In the genomic region with DNA sequence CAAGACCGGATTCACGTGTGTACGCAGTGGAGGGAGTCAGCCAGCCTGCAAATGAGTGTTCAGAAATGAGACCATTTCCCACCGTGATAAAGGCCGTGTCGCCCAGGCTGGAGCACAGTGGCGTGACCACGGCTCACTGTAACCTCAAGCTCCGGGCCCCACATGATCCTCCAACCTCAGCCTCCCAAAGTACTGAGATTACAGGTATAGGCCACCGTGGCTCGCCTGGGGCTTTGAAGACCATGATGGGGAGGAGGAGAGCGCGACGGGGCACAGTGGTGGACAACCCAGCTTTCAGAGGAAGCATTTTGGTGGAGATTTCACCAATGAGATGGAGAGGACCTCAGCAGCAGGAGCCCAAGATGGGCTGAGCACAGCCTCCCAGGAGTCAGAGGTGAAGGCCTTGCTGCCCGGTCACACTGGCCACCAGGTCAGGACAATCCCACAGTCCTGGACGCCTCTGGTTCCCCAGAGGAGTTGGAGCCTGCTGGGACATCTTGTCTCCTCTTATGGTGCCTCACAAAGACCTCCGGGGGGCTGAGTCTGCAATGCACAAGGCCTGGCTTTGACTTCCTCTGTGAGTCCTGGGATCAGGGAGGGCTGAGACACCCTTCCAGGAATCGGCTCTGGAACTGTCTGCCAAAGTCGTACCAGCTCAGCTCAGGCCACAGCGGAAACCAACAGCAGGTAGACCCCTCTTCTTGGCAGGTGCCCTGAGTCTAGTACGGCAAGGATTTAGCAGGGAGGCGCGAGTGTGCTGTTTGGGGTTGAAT, we compare ENCODE assay signal across 24 cellular contexts. TPM values are rescaled to one million over a fixed set of nuclear protein-coding genes. Genes with fewer than 3 reads are reported as not detected.
DNase-seq lines count a peak whose midpoint lies in the region; ATAC-seq, FAIRE-seq and TF ChIP-seq lines count a peak whose summit lies in the region.
"Had no signal": no experiment of that assay in that cellular context is flagged by ENCODE, and none has a peak within 500 bp of the region (broad histone marks: within the 10 kb centered on the region; RNA-seq: fewer than 3 reads in every experiment).

No MANE protein-coding gene starts in this region.

- H3F3A ChIP-seq in Loucy (ENCODE audit: low read depth): peaks cover 12% of the 10 kb centered on the region

- no peak for ATAC-seq in HG03039 (IDR thresholded peaks at IDR 0.05; ENCODE audit: unreplicated experiment)
- ATAC-seq: activated CD4-positive, alpha-beta T cell treated with anti-CD3 and anti-CD28 coated beads for 36 hours; stimulated activated naive CD8-positive, alpha-beta T cell treated with anti-CD3 and anti-CD28 coated beads, Interleukin-15, Interleukin-2, amounts not matched to agents 100 U/mL and 50 U/mL, for 24 hours had no signal

- 97% methylated on average over 23 of the region's 23 CpGs for WGBS in sigmoid colon, 2 donors

- no peak for TF ChIP-seq POLR2A in sigmoid colon (IDR thresholded peaks at IDR 0.05)

- TF ChIP-seq EP300 in sigmoid colon (IDR thresholded peaks at IDR 0.05): no peak

- H3K36me3 ChIP-seq in Loucy (ENCODE audit: insufficient read depth, low read length) (no peaks in the 10 kb centered on the region), kidney (ENCODE audit: control insufficient read depth in 1 of 2, insufficient read depth in 2 of 2, low read length in 2 of 2) (no peaks in the 10 kb centered on the region), sigmoid colon (no peaks in the 10 kb centered on the region)
- H3K36me3 ChIP-seq: brain microvascular endothelial cell, neutrophil, tibial artery had no signal

- no peak overlapping the region for H2AFZ ChIP-seq in Loucy (ENCODE audit: low read length)
- H2AFZ ChIP-seq: GM23248 had no signal

- no peaks in the 10 kb centered on the region for H3K79me2 ChIP-seq in Loucy (ENCODE audit: insufficient read depth, low read length)

- TF ChIP-seq CTCF in Loucy (conservative IDR thresholded peaks at IDR 0.05; ENCODE audit: low read length) (no peak), kidney (IDR thresholded peaks at IDR 0.05; ENCODE audit: borderline replicate concordance, extremely low read depth, insufficient read depth) (no peak), sigmoid colon (IDR thresholded peaks at IDR 0.05) (no peak)

- no peak for FAIRE-seq in kidney (lab: Jason Lieb, UNC)
- FAIRE-seq: colon, HTR-8/SVneo had no signal

- H3K4me2 ChIP-seq in Loucy (ENCODE audit: low read depth, low read length, poor library complexity, severe bottlenecking): no peak overlapping the region
- H3K4me2 ChIP-seq: KMS-11, smooth muscle cell had no signal

- H3K9me2 ChIP-seq in Loucy (replicated peaks; ENCODE audit: low read depth, low read length): no peaks in the 10 kb centered on the region

- peak overlapping the region; percentile 46 for H3K9ac ChIP-seq in Loucy (ENCODE audit: low read depth, low read length, poor library complexity, severe bottlenecking)
- no peak overlapping the region for H3K9ac ChIP-seq in kidney (ENCODE audit: low read length in 2 of 2)
- H3K9ac ChIP-seq: KMS-11 had no signal

- peak; percentile 53 for DNase-seq in activated effector memory CD4-positive, alpha-beta T cell treated with anti-CD3 and anti-CD28 coated beads, Interleukin-2, amount 50 U/mL, for 16 hours
- DNase-seq in activated effector memory CD4-positive, alpha-beta T cell treated with Interleukin-2 at 50 U/mL for 16 hours: no peak
- DNase-seq in kidney (peak; percentile 43), sigmoid colon (peak; percentile 55), SW480 (ENCODE audit: low spot score) (no peak), HK-2 (ENCODE audit: unreplicated experiment) (no peak)
- DNase-seq: activated CD4-positive, alpha-beta T cell treated with anti-CD3 and anti-CD28 coated beads for 36 hours; brain microvascular endothelial cell; endodermal cell; GM23248; MV-4-11; NCI-H187 treated with DMSO at 0.1 percent for 48 hours; NCI-H2227 treated with DMSO at 0.1 percent for 48 hours; NCI-H748 treated with DMSO at 0.1 percent for 48 hours; stimulated activated CD4-positive, alpha-beta T cell treated with anti-CD3 and anti-CD28 coated beads, Interleukin-2, amount 100 ng/mL, for 48 hours; stimulated activated naive CD8-positive, alpha-beta T cell treated with anti-CD3 and anti-CD28 coated beads, Interleukin-15, Interleukin-2, amounts not matched to agents 100 U/mL and 50 U/mL, for 24 hours had no signal

- H3K4me3 ChIP-seq in Loucy (ENCODE audit: low read length, poor library complexity, severe bottlenecking) (no peak overlapping the region), kidney (ENCODE audit: low read length in 2 of 2) (no peak overlapping the region), sigmoid colon (no peak overlapping the region)
- H3K4me3 ChIP-seq: GM23248, smooth muscle cell, tibial artery had no signal

- H3K27ac ChIP-seq in kidney (ENCODE audit: low read depth in 2 of 2, low read length in 2 of 2) (no peak overlapping the region), sigmoid colon (no peak overlapping the region)
- H3K27ac ChIP-seq: brain microvascular endothelial cell, KMS-11, neutrophil, tibial artery had no signal

- intact Hi-C loops in kidney (cut with DNase I) (no loop called here), sigmoid colon (cut with DNase I) (no loop called here)

- H3K4me1 ChIP-seq in Loucy (ENCODE audit: insufficient read depth, low read length, poor library complexity, severe bottlenecking) (peaks cover 59% of the 10 kb centered on the region), kidney (ENCODE audit: control insufficient read depth in 1 of 2, insufficient read depth in 1 of 2, low read depth in 1 of 2, low read length in 2 of 2) (peaks cover 0 to 4% of the 10 kb centered on the region in 2 donors), sigmoid colon (no peaks in the 10 kb centered on the region)
- H3K4me1 ChIP-seq: tibial artery had no signal

- no peaks in the 10 kb centered on the region for H4K20me1 ChIP-seq in Loucy (ENCODE audit: insufficient read depth, low read length, poor library complexity, severe bottlenecking)

- H3K27me3 ChIP-seq in Loucy (ENCODE audit: insufficient read depth, low read length, poor library complexity, severe bottlenecking): no peaks in the 10 kb centered on the region
- H3K27me3 ChIP-seq in sigmoid colon: no peaks in the 10 kb centered on the region
- H3K27me3 ChIP-seq: brain microvascular endothelial cell, tibial artery had no signal

- H3K9me3 ChIP-seq in Loucy (ENCODE audit: insufficient read depth, low read depth, low read length) (no peaks in the 10 kb centered on the region), kidney (ENCODE audit: control insufficient read depth in 1 of 2, low read length in 2 of 2) (no peaks in the 10 kb centered on the region), sigmoid colon (no peaks in the 10 kb centered on the region)
- H3K9me3 ChIP-seq: neutrophil, tibial artery had no signal

RNA-seq across cellular contexts. Expression of gene MXD4, which starts 22.4 kb away (rescaled TPM):
- total RNA-seq in kidney: 84.8 TPM
- polyA plus RNA-seq in kidney (ENCODE audit: insufficient read depth, low read depth, low replicate concordance): 49.8 TPM
- total RNA-seq in sigmoid colon: 10 to 100 TPM; 36.4 to 62.0 (median 38.7) TPM
- polyA plus RNA-seq in sigmoid colon: 10 to 100 TPM; 25.0 to 32.8 (median 27.6) TPM

RNA-seq across cellular contexts. Expression of gene HAUS3, which starts 42.4 kb away (rescaled TPM):
- 12.1 TPM for total RNA-seq in kidney
- polyA plus RNA-seq in kidney (ENCODE audit: insufficient read depth, low read depth, low replicate concordance): 4.1 TPM
- total RNA-seq in sigmoid colon: 10 to 100 TPM; 12.1 to 18.5 (median 16.4) TPM
- 1 to 10 TPM; 3.2 to 7.7 (median 6.0) TPM for polyA plus RNA-seq in sigmoid colon

RNA-seq across cellular contexts. Expression of gene POLN, which starts 42.4 kb away (rescaled TPM):
- total RNA-seq in kidney: 3.8 TPM
- polyA plus RNA-seq in kidney (ENCODE audit: insufficient read depth, low read depth, low replicate concordance): 1.3 TPM
- total RNA-seq in sigmoid colon: 1 to 10 TPM; 1.8 to 9.4 (median 2.6) TPM
- polyA plus RNA-seq in sigmoid colon: 1 to 10 TPM in 1 of 3 donors, under 1 TPM in 1, not detected in 1; 0.60 to 1.1 TPM

Comparison
In these comparisons a context has a peak if more than half of its experiments do, and no peak if none do; other contexts are left out.
1. DNase-seq: peak in activated effector memory CD4-positive, alpha-beta T cell treated with anti-CD3 and anti-CD28 coated beads, Interleukin-2, amount 50 U/mL, for 16 hours (single experiment), kidney (single experiment) and sigmoid colon (single experiment); none in activated effector memory CD4-positive, alpha-beta T cell treated with Interleukin-2 at 50 U/mL for 16 hours (single experiment), SW480 (single experiment) and HK-2 (single experiment).